ENCODE assay signal across 22 cellular contexts in the genomic region with DNA sequence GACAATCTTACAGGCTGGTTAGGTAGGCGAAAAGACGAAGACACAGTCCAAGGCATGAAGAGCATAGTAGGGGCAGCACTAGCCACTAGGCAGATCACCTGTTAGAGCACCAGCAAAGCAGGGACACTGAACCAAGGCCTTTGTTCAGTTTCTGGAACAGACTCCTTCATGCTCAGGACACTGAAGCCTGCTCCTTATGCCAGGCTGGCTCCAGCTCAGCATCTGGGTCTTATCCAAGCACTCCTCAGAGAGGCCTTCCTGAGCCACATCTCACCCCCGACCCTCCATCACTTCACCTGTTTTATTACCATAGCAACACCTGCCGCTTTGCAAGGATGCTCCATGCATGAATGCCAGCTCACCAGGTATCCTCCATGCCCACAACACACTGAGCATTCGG.
"Had no signal": no experiment of that assay in that cellular context is flagged by ENCODE, and none has a peak within 500 bp of the region (broad histone marks: within the 10 kb centered on the region; RNA-seq: fewer than 3 reads in every experiment).

No MANE protein-coding gene starts in this region.

- FAIRE-seq: pancreas had no signal

- DNase-seq: activated B cell treated with CpG ODN at 0.5 μM for 24 hours; activated CD4-positive, alpha-beta memory T cell treated with anti-CD3 and anti-CD28 coated beads for 36 hours; activated CD4-positive, alpha-beta T cell treated with anti-CD3 and anti-CD28 coated beads for 4 hours; activated CD8-positive, alpha-beta memory T cell treated with anti-CD3 and anti-CD28 coated beads, Interleukin-2, amount 10 ng/mL, durations not matched to agents 7 days and 5 days; activated naive CD4-positive, alpha-beta T cell treated with Interleukin-2 at 50 U/mL for 16 hours; activated naive CD8-positive, alpha-beta T cell treated with anti-CD3 and anti-CD28 coated beads, Interleukin-2, amount 10 ng/mL, durations not matched to agents 7 days and 5 days; activated T-cell treated with anti-CD3 and anti-CD28 coated beads, Interleukin-2, amount 50 U/mL, for 1 hour; brain microvascular endothelial cell; dermis blood vessel endothelial cell; effector memory CD8-positive, alpha-beta T cell; esophagus squamous epithelium; left cardiac atrium; mesendoderm; natural killer cell; pancreas; sigmoid colon; stimulated activated CD4-positive, alpha-beta T cell treated with anti-CD3 and anti-CD28 coated beads, Interleukin-4, amount 100 ng/mL, for 4 hours; T-cell; thyroid gland had no signal

- H3K9me3 Mint-ChIP-seq: activated B cell treated with CpG ODN at 0.5 μM for 24 hours; activated CD4-positive, alpha-beta memory T cell treated with anti-CD3 and anti-CD28 coated beads for 36 hours; activated naive CD8-positive, alpha-beta T cell treated with anti-CD3 and anti-CD28 coated beads, Interleukin-2, amount 10 ng/mL, durations not matched to agents 7 days and 5 days; activated T-helper 2 cell treated with anti-CD3 and anti-CD28 coated beads, Interferon-gamma antibody, Interleukin-2, Interleukin-4, amounts not matched to agents 10 μg/mL and 5 μg/mL and 100 μg/mL, durations not matched to agents 14 hours and 24 hours and 36 hours; central memory CD8-positive, alpha-beta T cell; effector memory CD8-positive, alpha-beta T cell; natural killer cell; T-cell had no signal

- H3K4me3 Mint-ChIP-seq: activated B cell treated with CpG ODN at 0.5 μM for 24 hours; activated CD4-positive, alpha-beta memory T cell treated with anti-CD3 and anti-CD28 coated beads for 36 hours; activated CD8-positive, alpha-beta memory T cell treated with anti-CD3 and anti-CD28 coated beads, Interleukin-2, amount 10 ng/mL, durations not matched to agents 7 days and 5 days; activated naive CD8-positive, alpha-beta T cell treated with anti-CD3 and anti-CD28 coated beads, Interleukin-2, amount 10 ng/mL, durations not matched to agents 7 days and 5 days; central memory CD8-positive, alpha-beta T cell; effector memory CD8-positive, alpha-beta T cell; natural killer cell; stimulated activated memory B cell treated with anti-CD40 and anti-IgM and Interleukin-4, amounts not matched to agents 10 μg/mL and 1 μg/mL and 100 μg/mL, for 72 hours; T-cell had no signal

- H3K4me1 Mint-ChIP-seq: activated B cell treated with CpG ODN at 0.5 μM for 24 hours; activated CD8-positive, alpha-beta memory T cell treated with anti-CD3 and anti-CD28 coated beads, Interleukin-2, amount 10 ng/mL, durations not matched to agents 7 days and 5 days; central memory CD8-positive, alpha-beta T cell; natural killer cell; stimulated activated memory B cell treated with anti-CD40 and anti-IgM and Interleukin-4, amounts not matched to agents 10 μg/mL and 1 μg/mL and 100 μg/mL, for 72 hours; T-cell had no signal

- H3K27ac Mint-ChIP-seq: activated B cell treated with CpG ODN at 0.5 μM for 24 hours; activated CD4-positive, alpha-beta memory T cell treated with anti-CD3 and anti-CD28 coated beads for 36 hours; activated CD8-positive, alpha-beta memory T cell treated with anti-CD3 and anti-CD28 coated beads, Interleukin-2, amount 10 ng/mL, durations not matched to agents 7 days and 5 days; activated naive CD8-positive, alpha-beta T cell treated with anti-CD3 and anti-CD28 coated beads, Interleukin-2, amount 10 ng/mL, durations not matched to agents 7 days and 5 days; activated T-helper 2 cell treated with anti-CD3 and anti-CD28 coated beads, Interferon-gamma antibody, Interleukin-2, Interleukin-4, amounts not matched to agents 10 μg/mL and 5 μg/mL and 100 μg/mL, durations not matched to agents 14 hours and 24 hours and 36 hours; effector memory CD8-positive, alpha-beta T cell; natural killer cell; stimulated activated memory B cell treated with anti-CD40 and anti-IgM and Interleukin-4, amounts not matched to agents 10 μg/mL and 1 μg/mL and 100 μg/mL, for 72 hours; T-cell had no signal

- H3K36me3 Mint-ChIP-seq: activated CD4-positive, alpha-beta memory T cell treated with anti-CD3 and anti-CD28 coated beads for 36 hours; activated CD8-positive, alpha-beta memory T cell treated with anti-CD3 and anti-CD28 coated beads, Interleukin-2, amount 10 ng/mL, durations not matched to agents 7 days and 5 days; activated naive CD8-positive, alpha-beta T cell treated with anti-CD3 and anti-CD28 coated beads, Interleukin-2, amount 10 ng/mL, durations not matched to agents 7 days and 5 days; natural killer cell; stimulated activated memory B cell treated with anti-CD40 and anti-IgM and Interleukin-4, amounts not matched to agents 10 μg/mL and 1 μg/mL and 100 μg/mL, for 72 hours; T-cell had no signal

- H3K27ac ChIP-seq: brain microvascular endothelial cell, esophagus squamous epithelium, pancreas, sigmoid colon, thyroid gland had no signal

- ATAC-seq: activated CD8-positive, alpha-beta memory T cell treated with anti-CD3 and anti-CD28 coated beads, Interleukin-2, amount 10 ng/mL, durations not matched to agents 7 days and 5 days; effector memory CD8-positive, alpha-beta T cell; left cardiac atrium; natural killer cell; pancreas; stimulated activated memory B cell treated with anti-CD40 and anti-IgM and Interleukin-4, amounts not matched to agents 10 μg/mL and 1 μg/mL and 100 μg/mL, for 72 hours; T-cell had no signal
